ENCODE assay signal across 8 cellular contexts in genomic region chr2:74334931-74335333, GRCh38. TPM values are rescaled to one million over a fixed set of nuclear protein-coding genes. Genes with fewer than 3 reads are reported as not detected.
A peak's percentile ranks its signal among the peaks of the same experiment; 100 is the strongest.
DNase-seq lines count a peak whose midpoint lies in the region; ATAC-seq and TF ChIP-seq lines count a peak whose summit lies in the region.

No MANE protein-coding gene starts in this region.

- H3K4me1 ChIP-seq in GM23248 (ENCODE audit: insufficient read depth) (no peaks in the 10 kb centered on the region), right lobe of liver (no peaks in the 10 kb centered on the region)

- no peaks in the 10 kb centered on the region for H3K9me2 ChIP-seq in GM23248 (ENCODE audit: insufficient read depth)

- no peaks in the 10 kb centered on the region for H3K79me2 ChIP-seq in GM23248 (ENCODE audit: insufficient read depth)

- H3K27me3 Mint-ChIP-seq in activated CD4-positive, alpha-beta T cell treated with anti-CD3 and anti-CD28 coated beads, Interleukin-2, amount 10 ng/mL, durations not matched to agents 7 days and 5 days = no peaks in the 10 kb centered on the region

- no peak overlapping the region for H2AFZ ChIP-seq in GM23248

- peak; percentile 85 for TF ChIP-seq CTCF in coronary artery (IDR thresholded peaks at IDR 0.05)
- peak; percentile 67 to 97 (median 96) for TF ChIP-seq CTCF in right lobe of liver (IDR thresholded peaks at IDR 0.05)

- H3K9me3 Mint-ChIP-seq in activated CD4-positive, alpha-beta T cell treated with anti-CD3 and anti-CD28 coated beads, Interleukin-2, amount 10 ng/mL, durations not matched to agents 7 days and 5 days = no peaks in the 10 kb centered on the region

- H3F3A ChIP-seq in GM23248 (ENCODE audit: insufficient read depth) = no peaks in the 10 kb centered on the region

- H3K4me3 Mint-ChIP-seq in activated CD4-positive, alpha-beta T cell treated with anti-CD3 and anti-CD28 coated beads, Interleukin-2, amount 10 ng/mL, durations not matched to agents 7 days and 5 days = no peak overlapping the region

- DNase-seq in Ammon's horn (ENCODE audit: low spot score) (peak; percentile 84), GM23248 (peak; percentile 77), NCI-H446 treated with DMSO at 0.1 percent for 48 hours (lab: John Stamatoyannopoulos, UW) (peak; percentile 11), coronary artery (ENCODE audit: low spot score) (no peak), right lobe of liver (peak; percentile 71 to 79 (median 76))
- peak; percentile 80 for DNase-seq in activated CD4-positive, alpha-beta T cell treated with anti-CD3 and anti-CD28 coated beads, Interleukin-2, amount 10 ng/mL, durations not matched to agents 7 days and 5 days
- DNase-seq in stimulated activated CD4-positive, alpha-beta T cell treated with anti-CD3 and anti-CD28 coated beads, TNF-alpha, amount 100 ng/mL, for 24 hours (ENCODE audit: low read depth in 3 of 3) = peak; percentile 56 to 71 (median 60)

- H4K20me1 ChIP-seq in GM23248 (ENCODE audit: insufficient read depth) = no peaks in the 10 kb centered on the region

- no peak overlapping the region for H3K9ac ChIP-seq in GM23248

- no peak overlapping the region for H3K27ac Mint-ChIP-seq in activated CD4-positive, alpha-beta T cell treated with anti-CD3 and anti-CD28 coated beads, Interleukin-2, amount 10 ng/mL, durations not matched to agents 7 days and 5 days

- POLR2A ChIA-PET in activated CD4-positive, alpha-beta T cell treated with anti-CD3 and anti-CD28 coated beads, Interleukin-2, amount 10 ng/mL, durations not matched to agents 7 days and 5 days (lab: Charles Lee) = no interaction called here

- H3K27ac ChIP-seq in GM23248 (no peak overlapping the region), coronary artery (no peak overlapping the region), right lobe of liver (no peak overlapping the region)

- H3K4me3 ChIP-seq in GM23248 = no peak overlapping the region
- H3K4me3 ChIP-seq in coronary artery = no peak overlapping the region
- H3K4me3 ChIP-seq in right lobe of liver = no peak overlapping the region

- ATAC-seq in right lobe of liver = peak; percentile 93 to 96 (median 94)
- no peak for ATAC-seq in GM21390 (IDR thresholded peaks at IDR 0.05; ENCODE audit: unreplicated experiment)

- no peaks in the 10 kb centered on the region for H3K27me3 ChIP-seq in GM23248 (replicated peaks; ENCODE audit: insufficient read depth)
- H3K27me3 ChIP-seq in right lobe of liver = no peaks in the 10 kb centered on the region

- H3K36me3 Mint-ChIP-seq in activated CD4-positive, alpha-beta T cell treated with anti-CD3 and anti-CD28 coated beads, Interleukin-2, amount 10 ng/mL, durations not matched to agents 7 days and 5 days (ENCODE audit: low read depth) = no peaks in the 10 kb centered on the region

- WGBS in GM23248 (ENCODE audit: low coverage in 1 of 2, low lambda C conversion rate in 2 of 2, missing lambda C conversion rate in 2 of 2), 2 experiments = 37 to 38% methylated on average over 3 of the region's 3 CpGs
- 42% methylated on average over 3 of the region's 3 CpGs for WGBS in right lobe of liver (ENCODE audit: insufficient coverage, low coverage, low lambda C conversion rate, missing lambda C conversion rate)

- in situ Hi-C loops in GM23248 (cut with MboI) = no loop called here

- TF ChIP-seq POLR2A in right lobe of liver (IDR thresholded peaks at IDR 0.05) = no peak

- CTCF ChIA-PET in activated CD4-positive, alpha-beta T cell treated with anti-CD3 and anti-CD28 coated beads, Interleukin-2, amount 10 ng/mL, durations not matched to agents 7 days and 5 days (lab: Charles Lee) = interaction anchor here (0.6 to 3.7 kb wide), 33 partner anchors 10 to 511 kb away, joined by 3 to 39 read pairs (median 4); no protein-coding TSS in a partner anchor

- H3K36me3 ChIP-seq in GM23248 (ENCODE audit: low read depth) (no peaks in the 10 kb centered on the region), right lobe of liver (no peaks in the 10 kb centered on the region)

- intact Hi-C loops in right lobe of liver (cut with DNase I) = loop anchor here (10.0 kb wide), 2 partner anchors 50 to 510 kb away; partner anchors contain the start of genes DCTN1 (in 1 of the 2) and STAMBP (in 1 of the 2)

- H3K9me3 ChIP-seq in GM23248 (ENCODE audit: low read depth) (no peaks in the 10 kb centered on the region), right lobe of liver (no peaks in the 10 kb centered on the region)

- H3K4me1 Mint-ChIP-seq in activated CD4-positive, alpha-beta T cell treated with anti-CD3 and anti-CD28 coated beads, Interleukin-2, amount 10 ng/mL, durations not matched to agents 7 days and 5 days = peaks cover 6% of the 10 kb centered on the region

- H3K4me2 ChIP-seq in GM23248 (ENCODE audit: unreplicated experiment) = no peak overlapping the region

RNA-seq across cellular contexts. Expression of gene SLC4A5, which starts 8.3 kb away (rescaled TPM):
- 0.32 and 0.38 TPM in 2 replicates for total RNA-seq in GM23248 (2014; rRNA removed; shearing (Covaris generic))
- polyA plus RNA-seq in GM23248 (2016; fragmentation: Nextera tagmentation; extraction: Ambion mirVana) = 0.35 TPM in 1 of 2 replicates, not detected in the other
- total RNA-seq in activated CD4-positive, alpha-beta T cell treated with anti-CD3 and anti-CD28 coated beads, Interleukin-2, amount 10 ng/mL, durations not matched to agents 7 days and 5 days = 1 to 10 TPM; 3.0 to 4.3 TPM
- 1 to 10 TPM in 2 of 6 experiments, under 1 TPM in 4; 0.12 to 1.2 (median 0.68) TPM for total RNA-seq in right lobe of liver

RNA-seq across cellular contexts. Expression of gene DCTN1, which starts 45.2 kb away (rescaled TPM):
- 172 and 176 TPM in 2 replicates for total RNA-seq in GM23248 (2014; rRNA removed; shearing (Covaris generic))
- 169 and 171 TPM in 2 replicates for polyA plus RNA-seq in GM23248 (2016; fragmentation: Nextera tagmentation; extraction: Ambion mirVana)
- 100 to 1,000 TPM; 106 to 132 TPM for total RNA-seq in activated CD4-positive, alpha-beta T cell treated with anti-CD3 and anti-CD28 coated beads, Interleukin-2, amount 10 ng/mL, durations not matched to agents 7 days and 5 days
- total RNA-seq in right lobe of liver = 10 to 100 TPM; 33.7 to 47.9 (median 37.3) TPM
